In genomic region chr16:85554114-85554790, GRCh38 we compare ENCODE assay signal across 1 cellular context.
A peak's percentile ranks its signal among the peaks of the same experiment; 100 is the strongest.
TF ChIP-seq lines count a peak whose summit lies in the region.

No MANE protein-coding gene starts in this region.

TF ChIP-seq in K562, 482 proteins besides CTCF, POLR2A, EP300 and RAD21 (continued from another document and continues in another):
- TF ChIP-seq TAF9B (IDR thresholded peaks at IDR 0.05; ENCODE audit: partially characterized antibody) (no peak), ZNF445 (CRISPR knock-in tag; IDR thresholded peaks at IDR 0.05; ENCODE audit: low read depth) (no peak; the same call in 1 of the 2 replicates), RFX1 (IDR thresholded peaks at IDR 0.05) (no peak), HNRNPH1 (optimal IDR thresholded peaks at IDR 0.05; ENCODE audit: low read depth, low read length) (no peak), ETV1 (tag; conservative IDR thresholded peaks at IDR 0.05; ENCODE audit: low read depth) (peak; percentile 99), CC2D1A (IDR thresholded peaks at IDR 0.05) (peak; percentile 68; the same call in 1 of the 2 replicates), NCOA1 (IDR thresholded peaks at IDR 0.05; ENCODE audit: low read depth) (peak; percentile 81), HMG20B (CRISPR knock-in tag; IDR thresholded peaks at IDR 0.05) (no peak), ZNF23 (CRISPR knock-in tag; IDR thresholded peaks at IDR 0.05) (no peak), HOXB6 (CRISPR knock-in tag; IDR thresholded peaks at IDR 0.05; ENCODE audit: borderline replicate concordance) (no peak), FOXJ2 (tag; IDR thresholded peaks at IDR 0.05) (peak; percentile 84; the same call in 1 of the 2 replicates), CHD1 (IDR thresholded peaks at IDR 0.05; ENCODE audit: low read length) (no peak), RBM17 (IDR thresholded peaks at IDR 0.05; ENCODE audit: borderline replicate concordance, low read depth, low read length) (no peak), HMGXB4 (CRISPR knock-in tag; IDR thresholded peaks at IDR 0.05) (no peak), SNRNP70 (optimal IDR thresholded peaks at IDR 0.05; ENCODE audit: low read depth, low read length) (no peak), ZNF507 (tag; conservative IDR thresholded peaks at IDR 0.05) (no peak), HDAC1 (IDR thresholded peaks at IDR 0.05) (peak in 1 of 2 experiments; percentile 85; a peak in 2 of 4 replicates), ZBTB2 (IDR thresholded peaks at IDR 0.05) (no peak), NFATC3 (IDR thresholded peaks at IDR 0.05) (no peak), CCNT2 (IDR thresholded peaks at IDR 0.05; ENCODE audit: borderline replicate concordance, extremely low read depth, insufficient read length, low read depth, low read length) (peak; percentile 64), STAG1 (CRISPR knock-in tag; IDR thresholded peaks at IDR 0.05; ENCODE audit: borderline replicate concordance) (no peak), ZNF699 (CRISPR knock-in tag; IDR thresholded peaks at IDR 0.05; ENCODE audit: insufficient replicate concordance) (no peak), SMARCE1 (IDR thresholded peaks at IDR 0.05) (peak; percentile 84), FOXJ3 (CRISPR knock-in tag; IDR thresholded peaks at IDR 0.05) (no peak), SRSF7 (optimal IDR thresholded peaks at IDR 0.05; ENCODE audit: low read depth, low read length) (no peak), SIN3A (IDR thresholded peaks at IDR 0.05; ENCODE audit: borderline replicate concordance in 2 of 2, control insufficient read depth in 1 of 2, low read depth in 2 of 2, low read length in 2 of 2) (no peak; a peak in 2 of 4 replicates), KLF1 (tag; IDR thresholded peaks at IDR 0.05) (0 out of 2 replicates have a peak, but pooled peaks have one; percentile 18), CBFA2T2 (conservative IDR thresholded peaks at IDR 0.05) (peak; percentile 87), TEAD1 (CRISPR knock-in tag; IDR thresholded peaks at IDR 0.05) (0 out of 4 replicates have a peak, but pooled peaks have one; percentile 3 to 54), NR2C2 (CRISPR knock-in tag; IDR thresholded peaks at IDR 0.05) (no peak), NR2C2 (tag; IDR thresholded peaks at IDR 0.05) (no peak; the same call in 1 of the 2 replicates), BRF2 (IDR thresholded peaks at IDR 0.05; ENCODE audit: borderline replicate concordance, insufficient read depth, insufficient read length) (no peak), PHF8 (IDR thresholded peaks at IDR 0.05; ENCODE audit: borderline replicate concordance, low read length) (no peak), ZNF197 (CRISPR knock-in tag; IDR thresholded peaks at IDR 0.05; ENCODE audit: low read depth) (no peak), ZNF436 (CRISPR knock-in tag; IDR thresholded peaks at IDR 0.05) (no peak), E2F8 (IDR thresholded peaks at IDR 0.05; ENCODE audit: low read depth, partially characterized antibody) (peak; percentile 28), JUNB (CRISPR knock-in tag; conservative IDR thresholded peaks at IDR 0.05) (no peak), E2F4 (CRISPR knock-in tag; IDR thresholded peaks at IDR 0.05; ENCODE audit: low read depth) (no peak), ERF (CRISPR knock-in tag; IDR thresholded peaks at IDR 0.05) (no peak), VEZF1 (CRISPR knock-in tag; IDR thresholded peaks at IDR 0.05) (no peak), ZNF184 (CRISPR knock-in tag; IDR thresholded peaks at IDR 0.05) (no peak), ZNF766 (CRISPR knock-in tag; conservative IDR thresholded peaks at IDR 0.05) (no peak), CBFA2T3 (IDR thresholded peaks at IDR 0.05) (peak; percentile 94), CXXC5 (CRISPR knock-in tag; IDR thresholded peaks at IDR 0.05) (peak; percentile 90), BMI1 (IDR thresholded peaks at IDR 0.05; ENCODE audit: low read length) (no peak), MEIS2 (IDR thresholded peaks at IDR 0.05; ENCODE audit: partially characterized antibody) (no peak), TCF3 (CRISPR knock-in tag; IDR thresholded peaks at IDR 0.05) (peak; percentile 94)
- TF ChIP-seq, protein P1, sequence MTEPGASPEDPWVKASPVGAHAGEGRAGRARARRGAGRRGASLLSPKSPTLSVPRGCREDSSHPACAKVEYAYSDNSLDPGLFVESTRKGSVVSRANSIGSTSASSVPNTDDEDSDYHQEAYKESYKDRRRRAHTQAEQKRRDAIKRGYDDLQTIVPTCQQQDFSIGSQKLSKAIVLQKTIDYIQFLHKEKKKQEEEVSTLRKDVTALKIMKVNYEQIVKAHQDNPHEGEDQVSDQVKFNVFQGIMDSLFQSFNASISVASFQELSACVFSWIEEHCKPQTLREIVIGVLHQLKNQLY (CRISPR knock-in tag; conservative IDR thresholded peaks at IDR 0.05), result no peak
- TF ChIP-seq, protein P2, sequence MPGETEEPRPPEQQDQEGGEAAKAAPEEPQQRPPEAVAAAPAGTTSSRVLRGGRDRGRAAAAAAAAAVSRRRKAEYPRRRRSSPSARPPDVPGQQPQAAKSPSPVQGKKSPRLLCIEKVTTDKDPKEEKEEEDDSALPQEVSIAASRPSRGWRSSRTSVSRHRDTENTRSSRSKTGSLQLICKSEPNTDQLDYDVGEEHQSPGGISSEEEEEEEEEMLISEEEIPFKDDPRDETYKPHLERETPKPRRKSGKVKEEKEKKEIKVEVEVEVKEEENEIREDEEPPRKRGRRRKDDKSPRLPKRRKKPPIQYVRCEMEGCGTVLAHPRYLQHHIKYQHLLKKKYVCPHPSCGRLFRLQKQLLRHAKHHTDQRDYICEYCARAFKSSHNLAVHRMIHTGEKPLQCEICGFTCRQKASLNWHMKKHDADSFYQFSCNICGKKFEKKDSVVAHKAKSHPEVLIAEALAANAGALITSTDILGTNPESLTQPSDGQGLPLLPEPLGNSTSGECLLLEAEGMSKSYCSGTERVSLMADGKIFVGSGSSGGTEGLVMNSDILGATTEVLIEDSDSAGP (CRISPR knock-in tag; IDR thresholded peaks at IDR 0.05), result peak; percentile 97
- TF ChIP-seq, protein P3, sequence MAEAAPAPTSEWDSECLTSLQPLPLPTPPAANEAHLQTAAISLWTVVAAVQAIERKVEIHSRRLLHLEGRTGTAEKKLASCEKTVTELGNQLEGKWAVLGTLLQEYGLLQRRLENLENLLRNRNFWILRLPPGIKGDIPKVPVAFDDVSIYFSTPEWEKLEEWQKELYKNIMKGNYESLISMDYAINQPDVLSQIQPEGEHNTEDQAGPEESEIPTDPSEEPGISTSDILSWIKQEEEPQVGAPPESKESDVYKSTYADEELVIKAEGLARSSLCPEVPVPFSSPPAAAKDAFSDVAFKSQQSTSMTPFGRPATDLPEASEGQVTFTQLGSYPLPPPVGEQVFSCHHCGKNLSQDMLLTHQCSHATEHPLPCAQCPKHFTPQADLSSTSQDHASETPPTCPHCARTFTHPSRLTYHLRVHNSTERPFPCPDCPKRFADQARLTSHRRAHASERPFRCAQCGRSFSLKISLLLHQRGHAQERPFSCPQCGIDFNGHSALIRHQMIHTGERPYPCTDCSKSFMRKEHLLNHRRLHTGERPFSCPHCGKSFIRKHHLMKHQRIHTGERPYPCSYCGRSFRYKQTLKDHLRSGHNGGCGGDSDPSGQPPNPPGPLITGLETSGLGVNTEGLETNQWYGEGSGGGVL (CRISPR knock-in tag; IDR thresholded peaks at IDR 0.05), result no peak
- TF ChIP-seq, protein P4, sequence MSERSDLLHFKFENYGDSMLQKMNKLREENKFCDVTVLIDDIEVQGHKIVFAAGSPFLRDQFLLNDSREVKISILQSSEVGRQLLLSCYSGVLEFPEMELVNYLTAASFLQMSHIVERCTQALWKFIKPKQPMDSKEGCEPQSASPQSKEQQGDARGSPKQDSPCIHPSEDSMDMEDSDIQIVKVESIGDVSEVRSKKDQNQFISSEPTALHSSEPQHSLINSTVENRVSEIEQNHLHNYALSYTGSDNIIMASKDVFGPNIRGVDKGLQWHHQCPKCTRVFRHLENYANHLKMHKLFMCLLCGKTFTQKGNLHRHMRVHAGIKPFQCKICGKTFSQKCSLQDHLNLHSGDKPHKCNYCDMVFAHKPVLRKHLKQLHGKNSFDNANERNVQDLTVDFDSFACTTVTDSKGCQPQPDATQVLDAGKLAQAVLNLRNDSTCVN (CRISPR knock-in tag; IDR thresholded peaks at IDR 0.05), result 0 out of 2 replicates have a peak, but pooled peaks have one; percentile 5
- TF ChIP-seq, protein P5, sequence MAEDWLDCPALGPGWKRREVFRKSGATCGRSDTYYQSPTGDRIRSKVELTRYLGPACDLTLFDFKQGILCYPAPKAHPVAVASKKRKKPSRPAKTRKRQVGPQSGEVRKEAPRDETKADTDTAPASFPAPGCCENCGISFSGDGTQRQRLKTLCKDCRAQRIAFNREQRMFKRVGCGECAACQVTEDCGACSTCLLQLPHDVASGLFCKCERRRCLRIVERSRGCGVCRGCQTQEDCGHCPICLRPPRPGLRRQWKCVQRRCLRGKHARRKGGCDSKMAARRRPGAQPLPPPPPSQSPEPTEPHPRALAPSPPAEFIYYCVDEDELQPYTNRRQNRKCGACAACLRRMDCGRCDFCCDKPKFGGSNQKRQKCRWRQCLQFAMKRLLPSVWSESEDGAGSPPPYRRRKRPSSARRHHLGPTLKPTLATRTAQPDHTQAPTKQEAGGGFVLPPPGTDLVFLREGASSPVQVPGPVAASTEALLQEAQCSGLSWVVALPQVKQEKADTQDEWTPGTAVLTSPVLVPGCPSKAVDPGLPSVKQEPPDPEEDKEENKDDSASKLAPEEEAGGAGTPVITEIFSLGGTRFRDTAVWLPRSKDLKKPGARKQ (CRISPR knock-in tag; IDR thresholded peaks at IDR 0.05), result no peak
